In the genomic region with DNA sequence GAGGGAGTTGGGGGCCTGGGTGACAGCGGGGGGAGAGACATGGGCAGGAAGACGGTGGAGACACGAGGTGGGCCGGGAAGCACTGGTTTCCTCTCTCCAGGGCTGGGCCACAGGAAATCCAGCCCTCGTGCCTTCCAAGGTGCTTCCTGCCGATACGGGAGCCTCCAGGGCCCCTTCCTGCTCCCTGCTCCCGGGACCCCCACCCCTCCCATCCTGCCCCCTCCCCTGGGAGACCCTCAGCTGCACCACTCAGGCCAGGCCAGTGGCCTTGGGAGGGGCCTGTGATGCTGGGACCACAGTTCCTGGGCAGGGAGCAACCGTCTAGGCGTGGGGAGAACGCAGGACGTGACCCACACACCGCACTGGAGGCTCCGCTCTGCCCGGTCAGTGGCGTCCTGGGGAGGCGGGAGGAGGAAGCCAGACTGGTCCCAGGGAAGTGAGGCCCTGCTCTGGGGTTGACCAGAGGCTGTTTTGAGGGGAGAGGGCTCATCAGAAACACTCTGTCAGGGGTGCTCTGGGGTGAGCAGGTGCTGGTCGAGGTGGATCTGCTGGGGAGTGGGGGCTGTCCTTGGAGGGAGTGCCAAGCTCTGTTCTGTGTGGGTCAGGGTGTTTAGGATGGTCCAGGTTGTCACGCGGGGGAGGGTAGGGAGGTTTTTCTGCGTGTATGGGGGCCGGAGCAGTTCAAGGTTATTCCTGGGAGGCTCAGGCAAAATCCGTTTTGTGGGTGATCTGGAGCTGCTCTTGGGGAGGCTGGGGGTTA, we compare ENCODE assay signal across 9 cellular contexts. TPM values are rescaled to one million over a fixed set of nuclear protein-coding genes. Genes with fewer than 3 reads are reported as not detected.
DNase-seq lines count a peak whose midpoint lies in the region; TF ChIP-seq lines count a peak whose summit lies in the region.
"Had no signal": no experiment of that assay in that cellular context is flagged by ENCODE, and none has a peak within 500 bp of the region (broad histone marks: within the 10 kb centered on the region; RNA-seq: fewer than 3 reads in every experiment).

A gene (plus strand): TSS at position 353 of the 760 bp plus-strand sequence.

- H3K27ac ChIP-seq in adipose tissue (ENCODE audit: low read depth, low read length) (no peak within 1 kb of the TSS), substantia nigra (ENCODE audit: low read depth, low read length, poor library complexity, severe bottlenecking) (no peak within 1 kb of the TSS)

- H3K9me3 ChIP-seq in iPS-15b (ENCODE audit: control insufficient read depth, insufficient read depth, low read length): no peaks in the 10 kb centered on the region
- H3K9me3 ChIP-seq in skeletal muscle satellite cell (replicated peaks; ENCODE audit: low read length): no peaks in the 10 kb centered on the region

- H3K4me1 ChIP-seq in iPS-15b (ENCODE audit: control insufficient read depth, insufficient read depth, low read length) (peaks cover 6% of the 10 kb centered on the region), skeletal muscle satellite cell (ENCODE audit: control insufficient read depth, insufficient read depth, low read length) (peaks cover 3% of the 10 kb centered on the region)

- peak within 1 kb of the TSS; percentile 54 for H3K4me2 ChIP-seq in skeletal muscle satellite cell (ENCODE audit: low read length)

- TF ChIP-seq CTCF in GM13976 (IDR thresholded peaks at IDR 0.05; ENCODE audit: borderline replicate concordance, control extremely low read depth, extremely low read depth, insufficient read depth, missing control alignments): no peak

- peak within 1 kb of the TSS; percentile 59 for H3K4me3 ChIP-seq in iPS-15b (ENCODE audit: low read depth, low read length)
- no peak within 1 kb of the TSS for H3K4me3 ChIP-seq in skeletal muscle satellite cell (ENCODE audit: low read length)

- peaks cover 25% of the 10 kb centered on the region for H3K27me3 ChIP-seq in iPS-15b (ENCODE audit: control insufficient read depth, insufficient read depth, low read length)
- peaks cover 31% of the 10 kb centered on the region for H3K27me3 ChIP-seq in skeletal muscle satellite cell (ENCODE audit: control insufficient read depth, insufficient read depth, low read length)

- in situ Hi-C loops in GM13976 (cut with MboI; ENCODE audit: low sequenced_read_pairs, unreplicated experiment): no loop called here

- H3K9ac ChIP-seq in iPS-15b (ENCODE audit: low read depth, low read length) (no peak within 1 kb of the TSS), skeletal muscle satellite cell (ENCODE audit: low read depth, low read length) (no peak within 1 kb of the TSS)

- 17 to 45% (median 26%) methylated on average over 19 to 23 of the region's 23 CpGs for whole genome bisulfite sequencing in adipose tissue, 3 donors

- H3K36me3 ChIP-seq in iPS-15b (ENCODE audit: control insufficient read depth, insufficient read depth, low read length) (no peaks in the 10 kb centered on the region), skeletal muscle satellite cell (ENCODE audit: insufficient read depth, low read length) (no peaks in the 10 kb centered on the region)

- peak; percentile 55 for DNase-seq in GM13976 (ENCODE audit: low spot score)
- no peak for DNase-seq in RKO (ENCODE audit: low spot score)
- no peak for DNase-seq in substantia nigra (lab: John Stamatoyannopoulos, UW)
- DNase-seq in stimulated activated CD4-positive, alpha-beta T cell treated with anti-CD3 and anti-CD28 coated beads, Interleukin-12 subunit alpha, Interleukin-12 subunit beta, amount 100 ng/mL, for 4 hours: no peak
- DNase-seq in dedifferentiated amniotic fluid mesenchymal stem cell (ENCODE audit: extremely low spot score): no peak
- DNase-seq: NCI-H2171 had no signal

RNA-seq across cellular contexts. Expression of the gene that starts here (rescaled TPM):
- polyA plus RNA-seq in adipose tissue: 10 to 100 TPM in 2 of 3 donors, 1 to 10 TPM in 1; 6.3 to 80.5 (median 33.1) TPM
- total RNA-seq in skeletal muscle satellite cell (2012; rRNA removed): 1.0 and 1.5 TPM in 2 replicates
